Comparison of ENCODE assay signal across 14 cellular contexts in genomic region chr13:64446372-64446771, GRCh38.
A peak's percentile ranks its signal among the peaks of the same experiment; 100 is the strongest.
DNase-seq lines count a peak whose midpoint lies in the region; ATAC-seq and TF ChIP-seq lines count a peak whose summit lies in the region.
"Had no signal": no experiment of that assay in that cellular context is flagged by ENCODE, and none has a peak within 500 bp of the region (broad histone marks: within the 10 kb centered on the region; RNA-seq: fewer than 3 reads in every experiment).

No MANE protein-coding gene starts in this region.

- TF ChIP-seq POLR2A in NB4 (IDR thresholded peaks at IDR 0.05; ENCODE audit: extremely low read depth, insufficient read length) = no peak
- TF ChIP-seq POLR2A in testis (IDR thresholded peaks at IDR 0.05) = no peak

- WGBS in right cardiac atrium = 43% methylated on average over 2 of the region's 2 CpGs
- 69 to 80% methylated on average over 2 of the region's 2 CpGs for WGBS in testis, 2 donors

- TF ChIP-seq CTCF in cardiac muscle cell (IDR thresholded peaks at IDR 0.05; ENCODE audit: low read depth, low read length) (peak; percentile 27), NB4 (IDR thresholded peaks at IDR 0.05; ENCODE audit: low read depth, low read length) (peak; percentile 20), testis (IDR thresholded peaks at IDR 0.05) (no peak)

- no peaks in the 10 kb centered on the region for H3K27me3 ChIP-seq in cardiac muscle cell
- no peaks in the 10 kb centered on the region for H3K27me3 ChIP-seq in right cardiac atrium (ENCODE audit: control insufficient read depth, insufficient read depth)
- no peaks in the 10 kb centered on the region for H3K27me3 ChIP-seq in testis
- H3K27me3 ChIP-seq: BLaER1 treated with 17β-estradiol and CSF1 and Interleukin-3, amounts not matched to agents 10 nM and 100 nM; stomach had no signal

- ATAC-seq in right cardiac atrium = no peak
- ATAC-seq in HG02763 (IDR thresholded peaks at IDR 0.05; ENCODE audit: unreplicated experiment) = no peak

- H3K4me1 ChIP-seq in cardiac muscle cell (ENCODE audit: low read depth) (no peaks in the 10 kb centered on the region), right cardiac atrium (ENCODE audit: control insufficient read depth, insufficient read depth, low read length) (no peaks in the 10 kb centered on the region), testis (no peaks in the 10 kb centered on the region)
- H3K4me1 ChIP-seq: BLaER1 treated with 17β-estradiol and CSF1 and Interleukin-3, amounts not matched to agents 10 nM and 100 nM; stomach had no signal

- intact Hi-C loops in right cardiac atrium (cut with DNase I) (no loop called here), head of caudate nucleus (cut with DNase I) (no loop called here), testis (cut with DNase I; ENCODE audit: low total_unique reads) (no loop called here), posterior vena cava (cut with DNase I) (no loop called here)

- DNase-seq in cardiac muscle cell (ENCODE audit: low read depth in 1 of 2, low spot score in 1 of 2) = no peak
- no peak for DNase-seq in right cardiac atrium
- DNase-seq in NB4 (ENCODE audit: low read depth) = peak; percentile 2
- peak; percentile 19 for DNase-seq in dermis blood vessel endothelial cell
- no peak for DNase-seq in head of caudate nucleus
- no peak for DNase-seq in testis
- no peak for DNase-seq in posterior vena cava (ENCODE audit: low spot score)
- DNase-seq: activated T-cell treated with anti-CD3 and anti-CD28 coated beads, Interleukin-2, amount 50 U/mL, for 1 hour; NCI-H1694; occipital lobe; stimulated activated CD4-positive, alpha-beta T cell treated with anti-CD3 and anti-CD28 coated beads, Interleukin-2, amount 100 ng/mL, for 24 hours; stomach had no signal

- H3K9me3 ChIP-seq in cardiac muscle cell (ENCODE audit: low read depth) = no peaks in the 10 kb centered on the region
- H3K9me3 ChIP-seq in right cardiac atrium (ENCODE audit: control insufficient read depth, low read length) = no peaks in the 10 kb centered on the region
- H3K9me3 ChIP-seq in testis = no peaks in the 10 kb centered on the region
- H3K9me3 ChIP-seq: BLaER1 treated with 17β-estradiol and CSF1 and Interleukin-3, amounts not matched to agents 10 nM and 100 nM; stomach had no signal

- H3K27ac ChIP-seq in cardiac muscle cell = no peak overlapping the region
- no peak overlapping the region for H3K27ac ChIP-seq in right cardiac atrium (ENCODE audit: low read length)
- H3K27ac ChIP-seq in testis = no peak overlapping the region
- H3K27ac ChIP-seq: BLaER1 treated with 17β-estradiol and CSF1 and Interleukin-3, amounts not matched to agents 10 nM and 100 nM; stomach had no signal

- H3K4me3 ChIP-seq in cardiac muscle cell (no peak overlapping the region), right cardiac atrium (ENCODE audit: low read length) (no peak overlapping the region), NB4 (ENCODE audit: low read depth, low read length) (no peak overlapping the region), testis (no peak overlapping the region)
- H3K4me3 ChIP-seq: BLaER1 treated with 17β-estradiol and CSF1 and Interleukin-3, amounts not matched to agents 10 nM and 100 nM; stomach had no signal

- no peaks in the 10 kb centered on the region for H3K36me3 ChIP-seq in cardiac muscle cell
- H3K36me3 ChIP-seq in testis (ENCODE audit: low read depth, missing control alignments) = no peaks in the 10 kb centered on the region
- H3K36me3 ChIP-seq: BLaER1 treated with 17β-estradiol and CSF1 and Interleukin-3, amounts not matched to agents 10 nM and 100 nM; stomach had no signal

Comparison
In these comparisons a context has a peak if more than half of its experiments do, and no peak if none do; other contexts are left out.
1. DNase-seq: peak in NB4 (single experiment) and dermis blood vessel endothelial cell (single experiment); none in cardiac muscle cell (0 of 2), right cardiac atrium (0 of 3), head of caudate nucleus (0 of 42), testis (single experiment) and posterior vena cava (single experiment).
2. CTCF ChIP-seq: peak in cardiac muscle cell (single experiment) and NB4 (single experiment); none in testis (0 of 3).